Comparison of ENCODE assay signal across 27 cellular contexts in the genomic region with DNA sequence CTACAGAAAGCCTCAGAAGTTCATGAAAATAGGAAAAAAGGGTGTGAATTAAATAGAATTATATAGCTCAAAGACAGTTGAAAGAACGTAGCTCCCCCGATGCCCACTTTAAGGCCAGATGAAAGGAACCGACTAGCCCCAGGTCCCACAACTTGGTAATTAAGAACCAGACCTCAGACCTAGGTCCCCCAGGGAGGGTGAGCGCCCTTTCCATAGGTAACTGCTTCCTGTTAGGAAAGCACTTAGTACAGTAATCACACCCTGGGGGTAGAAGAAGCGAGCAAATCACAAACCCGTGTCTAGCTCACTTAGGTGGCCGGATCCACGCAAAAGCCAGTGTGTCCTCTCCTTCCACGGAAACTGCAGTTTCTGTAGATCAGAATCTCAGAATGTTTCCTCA.
"Had no signal": no experiment of that assay in that cellular context is flagged by ENCODE, and none has a peak within 500 bp of the region (broad histone marks: within the 10 kb centered on the region; RNA-seq: fewer than 3 reads in every experiment).

No MANE protein-coding gene starts in this region.

- H3K27ac Mint-ChIP-seq: activated CD4-positive, alpha-beta memory T cell treated with anti-CD3 and anti-CD28 coated beads, Interleukin-2, amount 10 ng/mL, durations not matched to agents 7 days and 5 days; activated naive CD4-positive, alpha-beta T cell treated with anti-CD3 and anti-CD28 coated beads, Interleukin-2, amount 50 U/mL, for 24 hours; activated naive CD8-positive, alpha-beta T cell treated with anti-CD3 and anti-CD28 coated beads, Interleukin-2, amount 10 ng/mL, durations not matched to agents 7 days and 5 days; activated T-cell treated with anti-CD3 and anti-CD28 coated beads, Interleukin-2, amount 50 U/mL, for 24 hours; activated T-helper 2 cell treated with anti-CD3 and anti-CD28 coated beads, Interferon-gamma antibody, Interleukin-2, Interleukin-4, amounts not matched to agents 10 μg/mL and 5 μg/mL and 100 μg/mL, durations not matched to agents 14 hours and 24 hours and 36 hours had no signal

- H3K36me3 ChIP-seq: breast epithelium, WERI-Rb-1 had no signal

- H3K4me2 ChIP-seq: PC-9 had no signal

- ATAC-seq: body of pancreas, K562, Right ventricle myocardium inferior had no signal

- H3K4me3 ChIP-seq: body of pancreas, breast epithelium, K562, PC-9 had no signal

- H3K27me3 ChIP-seq: body of pancreas, breast epithelium had no signal

- H3K9me3 Mint-ChIP-seq: activated naive CD4-positive, alpha-beta T cell treated with anti-CD3 and anti-CD28 coated beads, Interleukin-2, amount 50 U/mL, for 24 hours; activated naive CD8-positive, alpha-beta T cell treated with anti-CD3 and anti-CD28 coated beads, Interleukin-2, amount 10 ng/mL, durations not matched to agents 7 days and 5 days; activated T-cell treated with anti-CD3 and anti-CD28 coated beads, Interleukin-2, amount 50 U/mL, for 24 hours; activated T-helper 2 cell treated with anti-CD3 and anti-CD28 coated beads, Interferon-gamma antibody, Interleukin-2, Interleukin-4, amounts not matched to agents 10 μg/mL and 5 μg/mL and 100 μg/mL, durations not matched to agents 14 hours and 24 hours and 36 hours had no signal

- H3K9me3 ChIP-seq: body of pancreas, breast epithelium had no signal

- H3K4me1 ChIP-seq: body of pancreas, breast epithelium had no signal

- H3K27ac ChIP-seq: body of pancreas, breast epithelium, PC-9, RWPE1, WERI-Rb-1 had no signal

- H2AFZ ChIP-seq: PC-9 had no signal

- DNase-seq: activated CD4-positive, alpha-beta memory T cell treated with anti-CD3 and anti-CD28 coated beads, Interleukin-2, amount 10 ng/mL, durations not matched to agents 7 days and 5 days; activated CD4-positive, alpha-beta T cell treated with anti-CD3 and anti-CD28 coated beads for 1 hour; activated CD4-positive, alpha-beta T cell treated with anti-CD3 and anti-CD28 coated beads for 48 hours; activated CD4-positive, CD25-positive, alpha-beta regulatory T cell; activated gamma-delta T cell; activated naive CD4-positive, alpha-beta T cell treated with Interleukin-2 at 50 U/mL for 16 hours; activated naive CD8-positive, alpha-beta T cell treated with anti-CD3 and anti-CD28 coated beads, Interleukin-2, amount 10 ng/mL, durations not matched to agents 7 days and 5 days; activated T-cell treated with anti-CD3 and anti-CD28 coated beads, Interleukin-2, amount 50 U/mL, for 24 hours; amygdala; body of pancreas; NCI-H1105; NCI-H1417 treated with DMSO at 0.1 percent for 48 hours; NCI-H187 treated with DMSO at 0.1 percent for 48 hours; NCI-H2081 treated with DMSO at 0.1 percent for 48 hours; NCI-H226; NCI-H446 treated with DMSO at 0.1 percent for 48 hours; NCI-H524; PC-9; SIG-M5; T1000; WERI-Rb-1 had no signal

- H3K27me3 Mint-ChIP-seq: activated CD4-positive, alpha-beta memory T cell treated with anti-CD3 and anti-CD28 coated beads, Interleukin-2, amount 10 ng/mL, durations not matched to agents 7 days and 5 days; activated naive CD4-positive, alpha-beta T cell treated with anti-CD3 and anti-CD28 coated beads, Interleukin-2, amount 50 U/mL, for 24 hours; activated naive CD8-positive, alpha-beta T cell treated with anti-CD3 and anti-CD28 coated beads, Interleukin-2, amount 10 ng/mL, durations not matched to agents 7 days and 5 days; activated T-cell treated with anti-CD3 and anti-CD28 coated beads, Interleukin-2, amount 50 U/mL, for 24 hours had no signal

- H3K4me3 Mint-ChIP-seq: activated CD4-positive, alpha-beta memory T cell treated with anti-CD3 and anti-CD28 coated beads, Interleukin-2, amount 10 ng/mL, durations not matched to agents 7 days and 5 days; activated naive CD4-positive, alpha-beta T cell treated with anti-CD3 and anti-CD28 coated beads, Interleukin-2, amount 50 U/mL, for 24 hours; activated naive CD8-positive, alpha-beta T cell treated with anti-CD3 and anti-CD28 coated beads, Interleukin-2, amount 10 ng/mL, durations not matched to agents 7 days and 5 days; activated T-cell treated with anti-CD3 and anti-CD28 coated beads, Interleukin-2, amount 50 U/mL, for 24 hours had no signal
